7 cellular contexts compared by ENCODE assay signal in the genomic region with DNA sequence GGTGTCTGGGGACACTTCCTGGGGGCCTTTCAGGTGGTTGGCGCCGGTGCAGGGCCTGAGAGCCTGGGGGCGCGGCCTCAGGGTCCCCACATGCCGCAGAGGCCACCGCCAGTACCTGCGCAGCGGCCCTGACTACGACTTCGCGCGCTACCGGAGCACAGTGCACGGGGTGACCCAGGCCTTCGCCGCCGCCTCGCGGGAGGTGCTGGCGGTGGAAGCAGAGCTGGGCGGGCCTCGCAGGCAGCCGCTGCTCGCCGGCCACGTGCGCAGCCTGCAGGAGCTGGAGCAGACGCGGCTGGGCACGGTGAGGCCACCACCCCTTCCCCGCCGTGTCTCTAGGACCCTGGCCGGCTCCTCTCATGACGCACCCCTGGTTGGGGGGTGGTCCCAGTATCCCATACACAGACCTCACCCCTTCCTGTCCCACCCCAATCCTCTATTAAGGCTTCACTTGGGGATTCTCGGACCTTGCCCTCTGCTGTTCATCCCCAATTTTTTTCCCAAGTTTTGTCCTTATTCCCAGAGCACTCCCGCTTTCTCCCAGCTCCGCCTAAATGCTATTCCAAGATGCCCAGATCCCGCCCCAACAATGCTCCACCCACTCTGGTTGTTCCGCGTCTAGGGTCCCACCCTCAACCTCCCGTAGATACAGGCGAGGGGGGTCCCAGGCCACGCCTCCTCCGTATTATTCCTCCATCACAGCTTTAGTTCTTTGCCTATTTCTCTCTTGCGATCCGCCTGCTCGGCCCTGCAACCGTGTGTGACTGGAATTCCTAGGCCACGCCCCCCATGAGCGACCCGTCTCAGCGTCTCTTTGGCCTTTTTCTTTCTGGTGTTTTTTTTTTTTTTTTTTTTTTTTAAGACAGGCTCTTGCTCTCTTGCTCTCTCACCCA. TPM values are rescaled to one million over a fixed set of nuclear protein-coding genes. Genes with fewer than 3 reads are reported as not detected.
DNase-seq lines count a peak whose midpoint lies in the region; FAIRE-seq and TF ChIP-seq lines count a peak whose summit lies in the region.

No MANE protein-coding gene starts in this region.

- H3K4me1 ChIP-seq in mammary epithelial cell (ENCODE audit: insufficient read depth, low read length): peaks cover 26% of the 10 kb centered on the region
- H3K4me1 ChIP-seq in keratinocyte (ENCODE audit: control insufficient read depth, extremely low read depth, insufficient read depth, low read length): peaks cover 11% of the 10 kb centered on the region

- in situ Hi-C loops in mammary epithelial cell (cut with MboI; ENCODE audit: low sequenced_read_pairs in 2 of 2): loop anchor here in 1 of 2 donors (10.0 kb wide), 2 partner anchors 135 to 255 kb away; no protein-coding TSS in a partner anchor

- H3K27me3 ChIP-seq in mammary epithelial cell (ENCODE audit: insufficient read depth, low read length) (no peaks in the 10 kb centered on the region), keratinocyte (ENCODE audit: control insufficient read depth, extremely low read depth, insufficient read depth, low read length) (no peaks in the 10 kb centered on the region)

- dilution Hi-C loops in mammary epithelial cell (cut with HindIII; ENCODE audit: low sequenced_read_pairs): loop anchor here (5.0 kb wide), 5 partner anchors 53 to 168 kb away; no protein-coding TSS in a partner anchor
- dilution Hi-C loops in keratinocyte (cut with MboI; ENCODE audit: extremely low pct_ligation_motif_present, low sequenced_read_pairs): no loop called here

- DNase-seq in GM12865 (ENCODE audit: low read depth) (peak; percentile 87), HEK293T (ENCODE audit: extremely low spot score) (peak; percentile 68), NB4 (ENCODE audit: low read depth) (peak; percentile 85), T-helper 9 cell (peak; percentile 64), mammary epithelial cell (peak; percentile 72), keratinocyte (ENCODE audit: low read depth, low spot score) (no peak)
- peak; percentile 52 for DNase-seq in stimulated activated CD4-positive, alpha-beta T cell treated with anti-CD3 and anti-CD28 coated beads, Interleukin-2, amount 100 ng/mL, for 4 hours (ENCODE audit: low read depth)

- H3K9me3 ChIP-seq in mammary epithelial cell (replicated peaks; ENCODE audit: insufficient read depth, low read length) (no peaks in the 10 kb centered on the region), keratinocyte (ENCODE audit: control insufficient read depth, low read depth, low read length) (no peaks in the 10 kb centered on the region)

- POLR2A ChIA-PET in HEK293T (lab: Yijun Ruan, JAX): interaction anchor here (0.7 to 5.0 kb wide), 17 partner anchors 9 to 329 kb away, joined by 3 to 43 read pairs (median 4); partner anchors contain the start of genes COPE, DDX49, ELL and KXD1

- no peak for FAIRE-seq in keratinocyte (lab: Jason Lieb, UNC)

- H2AFZ ChIP-seq in mammary epithelial cell (ENCODE audit: low read depth, low read length) (peak overlapping the region; percentile 96), keratinocyte (ENCODE audit: control insufficient read depth, low read length) (peak overlapping the region; percentile 65)

- TF ChIP-seq CTCF in GM12865 (IDR thresholded peaks at IDR 0.05; ENCODE audit: insufficient read depth, low read depth, low read length, missing control alignments): peak; percentile 14
- no peak for TF ChIP-seq CTCF in NB4 (IDR thresholded peaks at IDR 0.05; ENCODE audit: low read depth, low read length)
- TF ChIP-seq CTCF in mammary epithelial cell (conservative IDR thresholded peaks at IDR 0.05 in 1 of 2, IDR thresholded peaks at IDR 0.05 in 1 of 2; ENCODE audit: extremely low read depth in 1 of 2, insufficient read depth in 1 of 2, low read depth in 1 of 2, low read length in 2 of 2): peak; percentile 8 to 36
- TF ChIP-seq CTCF in keratinocyte (optimal IDR thresholded peaks at IDR 0.05 in 1 of 3, IDR thresholded peaks at IDR 0.05 in 1 of 3, conservative IDR thresholded peaks at IDR 0.05 in 1 of 3; ENCODE audit: extremely low read depth in 1 of 3, insufficient read depth in 2 of 3, low read length in 3 of 3): peak in 2 of 3 experiments; percentile 45

- H3K9me1 ChIP-seq in keratinocyte (ENCODE audit: control insufficient read depth, extremely low read depth, insufficient read depth, low read length): no peaks in the 10 kb centered on the region

- H3K79me2 ChIP-seq in mammary epithelial cell (ENCODE audit: insufficient read depth, low read length): peaks cover 5% of the 10 kb centered on the region
- peaks cover 9% of the 10 kb centered on the region for H3K79me2 ChIP-seq in keratinocyte (ENCODE audit: control insufficient read depth, insufficient read depth, low read length)

- CTCF ChIA-PET in HEK293T (lab: Yijun Ruan, JAX): interaction anchor here (0.6 to 3.6 kb wide), 10 partner anchors 9 to 255 kb away, joined by 3 to 16 read pairs (median 5); partner anchors contain the start of gene UBA52
- CTCF ChIA-PET in mammary epithelial cell (lab: Charles Lee; ENCODE audit: low non-redundant PET): interaction anchor here (0.6 to 1.4 kb wide), 8 partner anchors 63 to 257 kb away, joined by 3 to 10 read pairs (median 4); no protein-coding TSS in a partner anchor

- intact Hi-C loops in mammary epithelial cell (cut with micrococcal nuclease): loop anchor here (1.0 to 5.0 kb wide), 9 partner anchors 83 to 398 kb away; partner anchors contain the start of genes COPE and DDX49

- peaks cover 2% of the 10 kb centered on the region for H3K36me3 ChIP-seq in mammary epithelial cell (ENCODE audit: insufficient read depth, low read length)
- H3K36me3 ChIP-seq in keratinocyte (ENCODE audit: control insufficient read depth in 2 of 2, extremely low read depth in 1 of 2, insufficient read depth in 2 of 2, low read length in 2 of 2): peaks cover 5 to 8% of the 10 kb centered on the region in 2 experiments

- peak overlapping the region; percentile 75 for H3K4me3 ChIP-seq in GM12865 (ENCODE audit: low read depth, low read length)
- H3K4me3 ChIP-seq in NB4 (ENCODE audit: low read depth, low read length): peak overlapping the region; percentile 73
- H3K4me3 ChIP-seq in mammary epithelial cell (replicated peaks in 1 of 3; ENCODE audit: insufficient read depth in 1 of 3, low read depth in 2 of 3, low read length in 3 of 3): peak overlapping the region; percentile 72 to 89 (median 83)
- H3K4me3 ChIP-seq in keratinocyte (ENCODE audit: control insufficient read depth in 2 of 3, extremely low read depth in 1 of 3, insufficient read depth in 2 of 3, low read depth in 1 of 3, low read length in 3 of 3): peak overlapping the region; percentile 74 to 94 (median 84)

- TSS peak; percentile 76 for BruUV-seq in mammary epithelial cell (replicated peaks; lab: Mats Ljungman, UMichigan)

- H3K27ac ChIP-seq in mammary epithelial cell (ENCODE audit: insufficient read depth, low read depth, low read length) (peak overlapping the region; percentile 35), keratinocyte (ENCODE audit: control insufficient read depth, insufficient read depth, low read length) (peak overlapping the region; percentile 60)

- H3K9ac ChIP-seq in mammary epithelial cell (ENCODE audit: insufficient read depth, low read length) (peak overlapping the region; percentile 13), keratinocyte (ENCODE audit: control insufficient read depth, extremely low read depth, insufficient read depth, low read length) (peak overlapping the region; percentile 72)

- H4K20me1 ChIP-seq in mammary epithelial cell (ENCODE audit: insufficient read depth, low read length) (no peaks in the 10 kb centered on the region), keratinocyte (ENCODE audit: control insufficient read depth, extremely low read depth, insufficient read depth, low read length) (no peaks in the 10 kb centered on the region)

- H3K4me2 ChIP-seq in mammary epithelial cell (ENCODE audit: insufficient read depth, low read depth, low read length) (peak overlapping the region; percentile 94), keratinocyte (ENCODE audit: control insufficient read depth, extremely low read depth, insufficient read depth, low read depth, low read length) (peak overlapping the region; percentile 91)

- 5% methylated on average over 18 of the region's 52 CpGs for WGBS in mammary epithelial cell (ENCODE audit: low coverage, missing lambda C conversion rate)

- TF ChIP-seq POLR2A in NB4 (IDR thresholded peaks at IDR 0.05; ENCODE audit: extremely low read depth, insufficient read length): no peak

RNA-seq across cellular contexts. Expression of gene REX1BD, which starts 1.0 kb away (rescaled TPM):
- 10 to 100 TPM; 30.0 to 59.0 TPM for total RNA-seq in mammary epithelial cell
- polyA plus RNA-seq in mammary epithelial cell: 49.0 TPM
- 4.3 TPM for polyA minus RNA-seq in mammary epithelial cell
- 29.5 to 36.9 TPM (median 31.9 TPM) in 3 replicates for polyA plus RNA-seq in keratinocyte
- 10.8 TPM for polyA plus RNA-seq in keratinocyte (2011; ENCODE audit: low read depth)
- polyA plus RNA-seq in keratinocyte (2011; cell fraction: cytosol; rRNA removed): 5.6 and 30.0 TPM in 2 replicates
- polyA plus RNA-seq in keratinocyte (2011; cell fraction: nucleus; rRNA removed): 49.9 and 53.2 TPM in 2 replicates
- polyA plus RNA-seq in keratinocyte (2012; ENCODE audit: low replicate concordance): 23.0 and 72.1 TPM in 2 replicates
- polyA minus RNA-seq in keratinocyte: 1.7 to 4.6 TPM (median 2.8 TPM) in 3 replicates
- 23.8 TPM for polyA minus RNA-seq in keratinocyte (2011; cell fraction: cytosol; rRNA and poly(A)+ RNA removed)
- polyA minus RNA-seq in keratinocyte (2011; cell fraction: nucleus; rRNA and poly(A)+ RNA removed): 5.7 and 6.3 TPM in 2 replicates

RNA-seq across cellular contexts. Expression of gene CRLF1, which starts 17.0 kb away (rescaled TPM):
- total RNA-seq in mammary epithelial cell: 1 to 10 TPM; 2.3 to 7.1 TPM
- polyA plus RNA-seq in mammary epithelial cell: 3.4 TPM
- 5.9 TPM for polyA minus RNA-seq in mammary epithelial cell
- 0.20 to 1.5 TPM (median 0.98 TPM) in 3 replicates for polyA plus RNA-seq in keratinocyte
- 0.59 TPM for polyA plus RNA-seq in keratinocyte (2011; ENCODE audit: low read depth)
- 0.63 and 3.2 TPM in 2 replicates for polyA plus RNA-seq in keratinocyte (2011; cell fraction: cytosol; rRNA removed)
- polyA plus RNA-seq in keratinocyte (2011; cell fraction: nucleus; rRNA removed): 4.6 and 5.5 TPM in 2 replicates
- polyA plus RNA-seq in keratinocyte (2012; ENCODE audit: low replicate concordance): 4.7 and 7.5 TPM in 2 replicates
- polyA minus RNA-seq in keratinocyte: 1.2 TPM in 1 of 3 replicates, not detected in the others
- 9.6 TPM for polyA minus RNA-seq in keratinocyte (2011; cell fraction: cytosol; rRNA and poly(A)+ RNA removed)
- polyA minus RNA-seq in keratinocyte (2011; cell fraction: nucleus; rRNA and poly(A)+ RNA removed): 2.4 and 2.6 TPM in 2 replicates

RNA-seq across cellular contexts. Expression of gene UBA52, which starts 18.0 kb away (rescaled TPM):
- total RNA-seq in mammary epithelial cell: 1,000 to 10,000 TPM in 1 of 2 donors, 100 to 1,000 TPM in 1; 698 to 1,133 TPM
- polyA plus RNA-seq in mammary epithelial cell (2,157 TPM), keratinocyte (1,376 to 2,465 TPM (median 1,831 TPM) in 3 replicates)
- polyA minus RNA-seq in mammary epithelial cell (1,457 TPM), keratinocyte (1,899 to 3,393 TPM (median 2,443 TPM) in 3 replicates)
- 216 TPM for polyA plus RNA-seq in keratinocyte (2011; ENCODE audit: low read depth)
- 2,363 and 2,845 TPM in 2 replicates for polyA plus RNA-seq in keratinocyte (2011; cell fraction: cytosol; rRNA removed)
- 509 and 673 TPM in 2 replicates for polyA plus RNA-seq in keratinocyte (2011; cell fraction: nucleus; rRNA removed)
- 2,069 and 2,114 TPM in 2 replicates for polyA plus RNA-seq in keratinocyte (2012; ENCODE audit: low replicate concordance)
- 1,175 TPM for polyA minus RNA-seq in keratinocyte (2011; cell fraction: cytosol; rRNA and poly(A)+ RNA removed)
- polyA minus RNA-seq in keratinocyte (2011; cell fraction: nucleus; rRNA and poly(A)+ RNA removed): 197 and 227 TPM in 2 replicates

RNA-seq across cellular contexts. Expression of gene TMEM59L, which starts 23.0 kb away (rescaled TPM):
- under 1 TPM in 1 of 2 donors, not detected in 1; 0.89 TPM for total RNA-seq in mammary epithelial cell
- polyA plus RNA-seq in mammary epithelial cell (0.05 TPM), keratinocyte (0.06 to 0.19 TPM in 2 of 3 replicates, not detected in the other)
- polyA minus RNA-seq in mammary epithelial cell (not detected), keratinocyte (not detected in 3 replicates)
- 0.22 TPM for polyA plus RNA-seq in keratinocyte (2011; ENCODE audit: low read depth)
- polyA plus RNA-seq in keratinocyte (2011; cell fraction: cytosol; rRNA removed): not detected in 2 replicates
- 0.25 and 0.57 TPM in 2 replicates for polyA plus RNA-seq in keratinocyte (2011; cell fraction: nucleus; rRNA removed)
- 0.28 and 0.41 TPM in 2 replicates for polyA plus RNA-seq in keratinocyte (2012; ENCODE audit: low replicate concordance)
- polyA minus RNA-seq in keratinocyte (2011; cell fraction: cytosol; rRNA and poly(A)+ RNA removed): not detected
- polyA minus RNA-seq in keratinocyte (2011; cell fraction: nucleus; rRNA and poly(A)+ RNA removed): not detected in 2 replicates

RNA-seq across cellular contexts. Expression of gene KXD1, which starts 32.0 kb away (rescaled TPM):
- 10 to 100 TPM; 83.9 to 98.2 TPM for total RNA-seq in mammary epithelial cell
- polyA plus RNA-seq in mammary epithelial cell (159 TPM), keratinocyte (94.6 to 129 TPM (median 119 TPM) in 3 replicates)
- polyA minus RNA-seq in mammary epithelial cell (97.3 TPM), keratinocyte (99.7 to 166 TPM (median 102 TPM) in 3 replicates)
- 40.3 TPM for polyA plus RNA-seq in keratinocyte (2011; ENCODE audit: low read depth)
- 110 and 173 TPM in 2 replicates for polyA plus RNA-seq in keratinocyte (2011; cell fraction: cytosol; rRNA removed)
- 65.5 and 87.8 TPM in 2 replicates for polyA plus RNA-seq in keratinocyte (2011; cell fraction: nucleus; rRNA removed)
- polyA plus RNA-seq in keratinocyte (2012; ENCODE audit: low replicate concordance): 62.9 and 123 TPM in 2 replicates
- 137 TPM for polyA minus RNA-seq in keratinocyte (2011; cell fraction: cytosol; rRNA and poly(A)+ RNA removed)
- polyA minus RNA-seq in keratinocyte (2011; cell fraction: nucleus; rRNA and poly(A)+ RNA removed): 18.9 and 20.4 TPM in 2 replicates
